Comparison of ENCODE assay signal across 28 cellular contexts in genomic region chr9:123645126-123645525, GRCh38.
"Had no signal": no experiment of that assay in that cellular context is flagged by ENCODE, and none has a peak within 500 bp of the region (broad histone marks: within the 10 kb centered on the region; RNA-seq: fewer than 3 reads in every experiment).

No MANE protein-coding gene starts in this region.

- H3K27ac Mint-ChIP-seq: naive thymus-derived CD8-positive, alpha-beta T cell; nephron progenitor cell; stimulated activated effector memory CD8-positive, alpha-beta T cell treated with anti-CD3 and anti-CD28 coated beads, Interleukin-12 subunit alpha, Interleukin-12 subunit beta, amount 100 ng/mL, for 72 hours; type B pancreatic cell had no signal

- H3K4me3 ChIP-seq: coronary artery, esophagus squamous epithelium, heart right ventricle, left lung, prostate gland, right atrium auricular region, smooth muscle cell, testis, tibial artery had no signal

- H3K27me3 Mint-ChIP-seq: naive thymus-derived CD8-positive, alpha-beta T cell; type B pancreatic cell had no signal

- H3K9me3 ChIP-seq: esophagus squamous epithelium, heart right ventricle, left lung, prostate gland, right atrium auricular region, testis, tibial artery had no signal

- H3K4me3 Mint-ChIP-seq: naive thymus-derived CD8-positive, alpha-beta T cell; nephron progenitor cell; stimulated activated effector memory CD8-positive, alpha-beta T cell treated with anti-CD3 and anti-CD28 coated beads, Interleukin-12 subunit alpha, Interleukin-12 subunit beta, amount 100 ng/mL, for 72 hours; type B pancreatic cell had no signal

- H3K27me3 ChIP-seq: esophagus squamous epithelium, heart right ventricle, left lung, right atrium auricular region, testis, tibial artery had no signal

- H3K4me1 Mint-ChIP-seq: nephron progenitor cell had no signal

- ATAC-seq: heart right ventricle; left cardiac atrium; left lung; naive thymus-derived CD8-positive, alpha-beta T cell; sciatic nerve; stimulated activated effector memory CD8-positive, alpha-beta T cell treated with anti-CD3 and anti-CD28 coated beads, Interleukin-12 subunit alpha, Interleukin-12 subunit beta, amount 100 ng/mL, for 72 hours had no signal

- H3K36me3 ChIP-seq: prostate gland, right atrium auricular region had no signal

- H3K4me1 ChIP-seq: prostate gland had no signal

- DNase-seq: dermis blood vessel endothelial cell; effector memory CD4-positive, alpha-beta T cell; erythroblast; esophagus squamous epithelium; foreskin melanocyte; glutamatergic neuron; heart right ventricle; hippocampal formation; left cardiac atrium; left lung; mesenchymal stem cell; naive thymus-derived CD8-positive, alpha-beta T cell; nephron progenitor cell; nucleus accumbens; stimulated activated CD4-positive, alpha-beta T cell treated with anti-CD3 and anti-CD28 coated beads, Interleukin-12 subunit alpha, Interleukin-12 subunit beta, amount 100 ng/mL, for 4 hours; stimulated activated CD4-positive, alpha-beta T cell treated with anti-CD3 and anti-CD28 coated beads, Interleukin-1b, Interleukin-23, amount 100 ng/mL, for 48 hours; stimulated activated CD4-positive, alpha-beta T cell treated with anti-CD3 and anti-CD28 coated beads, Interleukin-4, amount 100 ng/mL, for 1 hour; stimulated activated naive CD4-positive, alpha-beta T cell treated with Interleukin-2 at 50 U/mL for 16 hours; substantia nigra; testis; tibial artery had no signal

- H3K9me3 Mint-ChIP-seq: nephron progenitor cell; stimulated activated effector memory CD8-positive, alpha-beta T cell treated with anti-CD3 and anti-CD28 coated beads, Interleukin-12 subunit alpha, Interleukin-12 subunit beta, amount 100 ng/mL, for 72 hours had no signal

- H3K36me3 Mint-ChIP-seq: stimulated activated effector memory CD8-positive, alpha-beta T cell treated with anti-CD3 and anti-CD28 coated beads, Interleukin-12 subunit alpha, Interleukin-12 subunit beta, amount 100 ng/mL, for 72 hours had no signal

- H3K27ac ChIP-seq: coronary artery, esophagus squamous epithelium, heart right ventricle, left lung, prostate gland, right atrium auricular region, testis, tibial artery had no signal
